Comparison of ENCODE assay signal across 14 cellular contexts in genomic region chr5:107766439-107766838, GRCh38.
DNase-seq lines count a peak whose midpoint lies in the region; ATAC-seq and TF ChIP-seq lines count a peak whose summit lies in the region.
"Had no signal": no experiment of that assay in that cellular context is flagged by ENCODE, and none has a peak within 500 bp of the region (broad histone marks: within the 10 kb centered on the region; RNA-seq: fewer than 3 reads in every experiment).

No MANE protein-coding gene starts in this region.

- 30 to 56% methylated on average over 3 to 5 of the region's 5 CpGs for WGBS in endodermal cell (ENCODE audit: insufficient coverage in 1 of 2, insufficient read length in 1 of 2), 2 experiments

- H3K27ac Mint-ChIP-seq in endodermal cell (peak overlapping the region; percentile 93), neural crest cell (ENCODE audit: unreplicated experiment) (peak overlapping the region; percentile 22)
- H3K27ac Mint-ChIP-seq: CD8-positive, alpha-beta memory T cell had no signal

- H3K4me3 Mint-ChIP-seq in endodermal cell (no peak overlapping the region), neural crest cell (no peak overlapping the region)
- H3K4me3 Mint-ChIP-seq: CD4-positive, CD25-positive, alpha-beta regulatory T cell; CD8-positive, alpha-beta memory T cell had no signal

- H3K9ac ChIP-seq in endodermal cell (ENCODE audit: extremely low read depth, low read length, poor library complexity, severe bottlenecking), result peak overlapping the region; percentile 23

- H3K4me3 ChIP-seq in endodermal cell (ENCODE audit: low read length), result no peak overlapping the region
- H3K4me3 ChIP-seq: HAP-1 had no signal

- peak; percentile 66 for DNase-seq in endodermal cell
- DNase-seq in left colon, result no peak
- DNase-seq in neural crest cell (ENCODE audit: low read depth, low spot score), result no peak
- no peak for DNase-seq in Right ventricle myocardium inferior (ENCODE audit: missing footprints)
- DNase-seq: ACHN; BE2C; C1 segment of cervical spinal cord; CD4-positive, CD25-positive, alpha-beta regulatory T cell; CD8-positive, alpha-beta memory T cell had no signal

- H3K27me3 ChIP-seq in endodermal cell (ENCODE audit: control insufficient read depth, insufficient read depth, low read length, poor library complexity, severe bottlenecking), result no peaks in the 10 kb centered on the region
- H3K27me3 ChIP-seq: BE2C had no signal

- H3K9me3 ChIP-seq in endodermal cell (ENCODE audit: control insufficient read depth, low read length), result no peaks in the 10 kb centered on the region
- H3K9me3 ChIP-seq: BE2C, Caco-2, HAP-1 had no signal

- H3K36me3 Mint-ChIP-seq in endodermal cell (ENCODE audit: low read depth) (no peaks in the 10 kb centered on the region), neural crest cell (ENCODE audit: low read depth) (no peaks in the 10 kb centered on the region)
- H3K36me3 Mint-ChIP-seq: CD4-positive, CD25-positive, alpha-beta regulatory T cell; CD8-positive, alpha-beta memory T cell had no signal

- H3K36me3 ChIP-seq in endodermal cell (ENCODE audit: control insufficient read depth, insufficient read depth, low read length), result no peaks in the 10 kb centered on the region
- H3K36me3 ChIP-seq: BE2C, HAP-1 had no signal

- H3K4me1 ChIP-seq in endodermal cell (ENCODE audit: control insufficient read depth, insufficient read depth, low read length), result peaks cover 51% of the 10 kb centered on the region
- H3K4me1 ChIP-seq: BE2C, Caco-2, HAP-1 had no signal

- TF ChIP-seq CTCF in endodermal cell (conservative IDR thresholded peaks at IDR 0.05) (no peak), neural crest cell (conservative IDR thresholded peaks at IDR 0.05) (no peak)

- H3K9me3 Mint-ChIP-seq in endodermal cell, result no peaks in the 10 kb centered on the region
- H3K9me3 Mint-ChIP-seq in neural crest cell, result no peaks in the 10 kb centered on the region
- H3K9me3 Mint-ChIP-seq: CD8-positive, alpha-beta memory T cell had no signal

- ATAC-seq in left colon, result peak; percentile 40
- ATAC-seq in HG03108 (IDR thresholded peaks at IDR 0.05; ENCODE audit: unreplicated experiment), result no peak
- ATAC-seq in HG03139 (IDR thresholded peaks at IDR 0.05; ENCODE audit: unreplicated experiment), result no peak
- ATAC-seq in HG02870 (IDR thresholded peaks at IDR 0.05; ENCODE audit: unreplicated experiment), result no peak
- ATAC-seq in Right ventricle myocardium inferior, result no peak

- peaks cover 80% of the 10 kb centered on the region for H3K4me1 Mint-ChIP-seq in endodermal cell
- H3K4me1 Mint-ChIP-seq in neural crest cell, result peaks cover 36% of the 10 kb centered on the region
- H3K4me1 Mint-ChIP-seq: CD4-positive, CD25-positive, alpha-beta regulatory T cell; CD8-positive, alpha-beta memory T cell had no signal

- intact Hi-C loops in left colon (cut with DNase I, micrococcal nuclease) (no loop called here), Right ventricle myocardium inferior (cut with DNase I) (no loop called here)

- no peak overlapping the region for H3K27ac ChIP-seq in endodermal cell (ENCODE audit: low read depth, low read length)

- H3K27me3 Mint-ChIP-seq in endodermal cell (ENCODE audit: insufficient read depth), result no peaks in the 10 kb centered on the region
- H3K27me3 Mint-ChIP-seq in neural crest cell (ENCODE audit: low read depth), result no peaks in the 10 kb centered on the region
- H3K27me3 Mint-ChIP-seq: CD4-positive, CD25-positive, alpha-beta regulatory T cell had no signal
